ENCODE assay signal across 8 cellular contexts in genomic region chr17:79045830-79046500, GRCh38. TPM values are rescaled to one million over a fixed set of nuclear protein-coding genes. Genes with fewer than 3 reads are reported as not detected.
DNase-seq lines count a peak whose midpoint lies in the region; ATAC-seq, FAIRE-seq and TF ChIP-seq lines count a peak whose summit lies in the region.

No MANE protein-coding gene starts in this region.

- in situ Hi-C loops in mammary epithelial cell (cut with MboI; ENCODE audit: low sequenced_read_pairs in 2 of 2), result no loop called here

- FAIRE-seq in kidney (lab: Jason Lieb, UNC), result no peak

- H3K4me1 ChIP-seq in mammary epithelial cell (ENCODE audit: insufficient read depth, low read length) (no peaks in the 10 kb centered on the region), kidney (ENCODE audit: control insufficient read depth in 1 of 2, insufficient read depth in 1 of 2, low read depth in 1 of 2, low read length in 2 of 2) (peaks cover 0 to 5% of the 10 kb centered on the region in 2 donors)

- 38% methylated on average over 20 of the region's 22 CpGs for WGBS in mammary epithelial cell (ENCODE audit: low coverage, missing lambda C conversion rate)

- ATAC-seq in GM18511 (IDR thresholded peaks at IDR 0.05; ENCODE audit: unreplicated experiment), result no peak

- intact Hi-C loops in mammary epithelial cell (cut with micrococcal nuclease) (loop anchor here (1.0 to 2.0 kb wide), 3 partner anchors 29 to 347 kb away; partner anchors contain the start of gene ENGASE), kidney (cut with DNase I) (loop anchor here (5.0 kb wide), 1 partner anchor 36 kb away; no protein-coding TSS in a partner anchor)

- H3K27ac ChIP-seq in mammary epithelial cell (ENCODE audit: insufficient read depth, low read depth, low read length) (no peak overlapping the region), kidney (ENCODE audit: low read depth in 2 of 2, low read length in 2 of 2) (no peak overlapping the region)

- H3K79me2 ChIP-seq in mammary epithelial cell (ENCODE audit: insufficient read depth, low read length), result no peaks in the 10 kb centered on the region

- CTCF ChIA-PET in mammary epithelial cell (lab: Charles Lee; ENCODE audit: low non-redundant PET), result interaction anchor here (0.5 to 0.7 kb wide), 3 partner anchors 23 to 42 kb away, joined by 3 to 6 read pairs (median 3); no protein-coding TSS in a partner anchor

- H4K20me1 ChIP-seq in mammary epithelial cell (ENCODE audit: insufficient read depth, low read length), result no peaks in the 10 kb centered on the region

- no peak overlapping the region for H2AFZ ChIP-seq in mammary epithelial cell (ENCODE audit: low read depth, low read length)

- peak; percentile 35 for DNase-seq in NCI-H2029 (lab: John Stamatoyannopoulos, UW)
- no peak for DNase-seq in NCI-H2029 treated with DMSO at 0.1 percent for 48 hours (lab: John Stamatoyannopoulos, UW)
- DNase-seq in NCI-H2171 (lab: John Stamatoyannopoulos, UW), result peak; percentile 56
- DNase-seq in mammary epithelial cell, result peak; percentile 48
- DNase-seq in kidney, result peak; percentile 86
- DNase-seq in stimulated activated CD4-positive, alpha-beta T cell treated with anti-CD3 and anti-CD28 coated beads, Interleukin-1b, Interleukin-23, amount 100 ng/mL, for 4 hours (ENCODE audit: low read depth in 2 of 2), result peak; percentile 57

- H3K4me3 ChIP-seq in WI38 (ENCODE audit: low read depth, low read length) (no peak overlapping the region), mammary epithelial cell (replicated peaks in 1 of 3; ENCODE audit: insufficient read depth in 1 of 3, low read depth in 2 of 3, low read length in 3 of 3) (no peak overlapping the region), kidney (ENCODE audit: low read length in 2 of 2) (no peak overlapping the region)

- H3K27me3 ChIP-seq in mammary epithelial cell (ENCODE audit: insufficient read depth, low read length), result no peaks in the 10 kb centered on the region

- H3K4me2 ChIP-seq in mammary epithelial cell (ENCODE audit: insufficient read depth, low read depth, low read length), result no peak overlapping the region

- TF ChIP-seq CTCF in WI38 (IDR thresholded peaks at IDR 0.05; ENCODE audit: low read depth, low read length) (peak; percentile 98), mammary epithelial cell (conservative IDR thresholded peaks at IDR 0.05 in 1 of 2, IDR thresholded peaks at IDR 0.05 in 1 of 2; ENCODE audit: extremely low read depth in 1 of 2, insufficient read depth in 1 of 2, low read depth in 1 of 2, low read length in 2 of 2) (peak; percentile 90 to 99), kidney (IDR thresholded peaks at IDR 0.05; ENCODE audit: borderline replicate concordance, extremely low read depth, insufficient read depth) (peak; percentile 89)

- H3K9ac ChIP-seq in mammary epithelial cell (ENCODE audit: insufficient read depth, low read length) (no peak overlapping the region), kidney (ENCODE audit: low read length in 2 of 2) (no peak overlapping the region)

- dilution Hi-C loops in mammary epithelial cell (cut with HindIII; ENCODE audit: low sequenced_read_pairs), result loop anchor here (5.0 kb wide), 1 partner anchor 66 kb away; no protein-coding TSS in a partner anchor

- BruUV-seq in mammary epithelial cell (replicated peaks; lab: Mats Ljungman, UMichigan), result no TSS peak

- H3K36me3 ChIP-seq in mammary epithelial cell (ENCODE audit: insufficient read depth, low read length) (no peaks in the 10 kb centered on the region), kidney (ENCODE audit: control insufficient read depth in 1 of 2, insufficient read depth in 2 of 2, low read length in 2 of 2) (no peaks in the 10 kb centered on the region)

- H3K9me3 ChIP-seq in mammary epithelial cell (replicated peaks; ENCODE audit: insufficient read depth, low read length), result no peaks in the 10 kb centered on the region
- no peaks in the 10 kb centered on the region for H3K9me3 ChIP-seq in kidney (ENCODE audit: control insufficient read depth in 1 of 2, low read length in 2 of 2)

RNA-seq across cellular contexts. Expression of gene C1QTNF1, which starts 22.0 kb away (rescaled TPM):
- total RNA-seq in mammary epithelial cell (10 to 100 TPM; 13.2 to 22.0 TPM), kidney (65.2 TPM)
- polyA plus RNA-seq in mammary epithelial cell (10.4 TPM), kidney (ENCODE audit: insufficient read depth, low read depth, low replicate concordance) (18.0 TPM)
- polyA minus RNA-seq in mammary epithelial cell, result 10.4 TPM

RNA-seq across cellular contexts. Expression of gene ENGASE, which starts 28.7 kb away (rescaled TPM):
- total RNA-seq in mammary epithelial cell, result 10 to 100 TPM; 11.8 to 24.2 TPM
- polyA plus RNA-seq in mammary epithelial cell, result 4.0 TPM
- polyA minus RNA-seq in mammary epithelial cell, result 4.9 TPM
- total RNA-seq in kidney, result 49.3 TPM
- polyA plus RNA-seq in kidney (ENCODE audit: insufficient read depth, low read depth, low replicate concordance), result 14.3 TPM

RNA-seq across cellular contexts. Expression of gene CANT1, which starts 36.4 kb away (rescaled TPM):
- total RNA-seq in mammary epithelial cell (10 to 100 TPM; 54.5 to 86.5 TPM), kidney (56.6 TPM)
- polyA plus RNA-seq in mammary epithelial cell (61.6 TPM), kidney (ENCODE audit: insufficient read depth, low read depth, low replicate concordance) (23.0 TPM)
- polyA minus RNA-seq in mammary epithelial cell, result 59.7 TPM
